Comparison of ENCODE assay signal across 1 cellular context in the genomic region with DNA sequence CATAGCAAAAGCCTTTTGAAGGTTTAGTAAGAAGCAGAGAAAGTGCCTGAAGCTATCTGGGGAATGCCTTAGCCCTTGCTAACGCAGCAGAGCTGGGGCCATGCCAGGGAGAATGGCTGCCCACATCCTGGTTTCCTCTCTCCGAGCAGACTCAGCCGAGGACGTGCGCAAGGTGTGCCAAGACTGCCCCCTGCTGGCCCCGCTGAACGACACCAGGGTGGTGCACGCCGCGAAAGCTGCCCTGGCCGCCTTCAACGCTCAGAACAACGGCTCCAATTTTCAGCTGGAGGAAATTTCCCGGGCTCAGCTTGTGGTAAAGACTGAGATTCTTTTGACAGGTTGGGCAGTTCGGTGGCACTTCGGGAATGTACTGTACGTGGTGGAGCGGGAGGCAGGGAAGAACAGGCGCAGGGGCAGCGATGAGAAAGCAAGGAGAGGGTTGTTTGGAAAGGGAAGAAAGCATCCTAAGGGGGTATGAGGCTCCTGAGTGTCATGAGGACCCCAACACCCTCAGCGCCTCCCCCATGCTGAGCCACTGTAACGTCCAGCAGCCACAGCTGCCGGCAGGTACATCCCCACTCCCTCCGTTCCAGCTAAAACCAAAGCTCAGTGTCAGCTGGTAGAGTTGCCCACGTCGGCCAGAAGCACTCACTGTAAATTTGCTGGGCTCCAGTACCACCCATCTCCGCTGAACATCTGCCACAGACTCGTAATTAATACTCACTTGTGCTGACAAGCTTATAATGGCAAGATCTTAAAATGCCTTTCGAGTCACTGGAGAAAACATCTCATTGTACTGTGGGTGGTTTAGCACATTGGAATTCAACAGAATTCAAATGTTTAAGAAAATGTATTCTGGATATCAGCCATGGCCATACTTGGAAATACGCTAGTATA.
TF ChIP-seq lines count a peak whose summit lies in the region.

No MANE protein-coding gene starts in this region.

TF ChIP-seq in Ishikawa, 13 proteins besides CTCF, POLR2A, EP300 and RAD21 (continued from another document):
- TF ChIP-seq REST (IDR thresholded peaks at IDR 0.05; ENCODE audit: low read depth) (no peak), FOXM1 (IDR thresholded peaks at IDR 0.05; ENCODE audit: borderline replicate concordance, low read depth) (no peak), TEAD4 (IDR thresholded peaks at IDR 0.05) (peak; percentile 91), CEBPB (IDR thresholded peaks at IDR 0.05) (no peak)
